Comparison of ENCODE assay signal across 20 cellular contexts in the genomic region with DNA sequence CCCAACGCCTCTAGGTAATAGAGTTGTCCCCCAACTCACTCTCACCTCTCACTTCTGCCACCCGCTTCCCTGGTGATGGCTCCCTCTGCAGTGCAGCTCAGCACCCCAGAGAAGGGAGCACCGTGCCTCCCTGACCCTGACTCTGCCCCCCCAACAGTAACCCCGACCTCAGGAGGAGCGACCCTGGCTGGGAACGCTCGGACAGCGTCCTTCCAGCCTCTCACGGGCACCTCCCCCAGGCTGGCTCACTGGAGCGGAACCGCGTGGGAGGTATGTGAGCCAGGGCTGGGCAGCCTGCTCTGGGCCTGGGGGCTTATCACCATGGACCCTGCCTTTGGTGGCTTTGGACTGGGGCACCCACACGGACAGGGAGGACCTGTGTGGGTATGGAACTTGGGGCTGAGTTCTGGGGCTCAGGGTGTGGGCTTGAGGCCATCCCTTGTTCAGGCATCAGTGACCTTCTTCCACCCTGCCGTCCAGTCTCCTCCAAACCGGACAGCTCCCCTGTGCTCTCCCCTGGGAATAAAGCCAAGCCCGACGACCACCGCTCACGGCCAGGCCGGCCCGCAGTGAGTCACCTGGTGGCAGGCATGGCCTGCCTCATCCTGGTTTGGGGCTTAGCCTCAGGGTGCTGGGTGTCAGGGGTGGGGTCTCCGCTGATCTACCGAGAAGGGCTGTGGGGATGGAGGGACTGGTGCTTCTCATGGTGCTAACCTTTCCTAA. TPM values are rescaled to one million over a fixed set of nuclear protein-coding genes. Genes with fewer than 3 reads are reported as not detected.
DNase-seq lines count a peak whose midpoint lies in the region; TF ChIP-seq lines count a peak whose summit lies in the region.
"Had no signal": no experiment of that assay in that cellular context is flagged by ENCODE, and none has a peak within 500 bp of the region (broad histone marks: within the 10 kb centered on the region; RNA-seq: fewer than 3 reads in every experiment).

No MANE protein-coding gene starts in this region.

- H3K27ac ChIP-seq in 22Rv1 = peak overlapping the region; percentile 18; the same call in 1 of the 2 replicates
- peak overlapping the region; percentile 11; the same call in 1 of the 2 replicates for H3K27ac ChIP-seq in OCI-LY3 (ENCODE audit: low read length)
- H3K27ac ChIP-seq: BLaER1 had no signal

- H3K36me3 ChIP-seq in OCI-LY3 (replicated peaks; ENCODE audit: low read depth, low read length) = peaks cover 7% of the 10 kb centered on the region

- H3K9me3 ChIP-seq in OCI-LY3 (ENCODE audit: insufficient read depth, low read length) = no peaks in the 10 kb centered on the region
- H3K9me3 ChIP-seq: BLaER1 had no signal

- no peaks in the 10 kb centered on the region for H4K20me1 ChIP-seq in OCI-LY3 (ENCODE audit: insufficient read depth, low read length)
- H4K20me1 ChIP-seq: BLaER1 had no signal

- peaks cover 14% of the 10 kb centered on the region for H3K4me1 ChIP-seq in OCI-LY3 (ENCODE audit: low read length)

- H3K4me1 Mint-ChIP-seq in glutamatergic neuron (ENCODE audit: low read depth, unreplicated experiment) = peaks cover 4% of the 10 kb centered on the region
- H3K4me1 Mint-ChIP-seq in mesothelial cell of epicardium = no peaks in the 10 kb centered on the region

- DNase-seq in islet precursor cell = peak; percentile 62
- no peak for DNase-seq in glutamatergic neuron
- no peak for DNase-seq in NCI-H1694 treated with DMSO at 0.1 percent for 48 hours (lab: John Stamatoyannopoulos, UW)
- DNase-seq in mesothelial cell of epicardium (ENCODE audit: low spot score in 2 of 2, unreplicated experiment in 2 of 2) = no peak
- DNase-seq: GDM1; GOT3; Kasumi-1; NCI-H1105; NCI-H1694; NCI-H2107; NCI-H69; NK-92 treated with Interleukin-12 subunit alpha and Interleukin-12 subunit beta, amount 100 ng/mL, for 24 hours; OCI-M1; RPMI8226; SW 1271 had no signal

- H3K4me3 ChIP-seq in OCI-LY3 (ENCODE audit: low read length) = no peak overlapping the region; the same call in 1 of the 2 replicates
- H3K4me3 ChIP-seq: BLaER1 had no signal

- peak overlapping the region; percentile 10; the same call in 1 of the 2 replicates for H3K9ac ChIP-seq in OCI-LY3 (ENCODE audit: low read length)
- H3K9ac ChIP-seq: BLaER1 had no signal

- H3K4me2 ChIP-seq in OCI-LY3 (ENCODE audit: low read length) = peak overlapping the region; percentile 53; the same call in 1 of the 2 replicates
- H3K4me2 ChIP-seq: BLaER1 had no signal

- no peak overlapping the region for H3K4me3 Mint-ChIP-seq in glutamatergic neuron (ENCODE audit: unreplicated experiment)
- H3K4me3 Mint-ChIP-seq in mesothelial cell of epicardium = no peak overlapping the region
- H3K4me3 Mint-ChIP-seq: CD8-positive, alpha-beta memory T cell had no signal

- H3K27ac Mint-ChIP-seq in glutamatergic neuron (ENCODE audit: unreplicated experiment) = no peak overlapping the region
- no peak overlapping the region for H3K27ac Mint-ChIP-seq in mesothelial cell of epicardium
- H3K27ac Mint-ChIP-seq: CD8-positive, alpha-beta memory T cell had no signal

- no peaks in the 10 kb centered on the region for H3K79me2 ChIP-seq in OCI-LY3 (ENCODE audit: low read length)

- H3K27me3 ChIP-seq in OCI-LY3 (ENCODE audit: low read depth, low read length) = no peaks in the 10 kb centered on the region
- H3K27me3 ChIP-seq: BLaER1 had no signal

- H2AFZ ChIP-seq in OCI-LY3 (ENCODE audit: low read depth, low read length) = no peak overlapping the region

- peaks cover 3% of the 10 kb centered on the region for H3K9me3 Mint-ChIP-seq in glutamatergic neuron (ENCODE audit: unreplicated experiment)
- H3K9me3 Mint-ChIP-seq in mesothelial cell of epicardium = no peaks in the 10 kb centered on the region
- H3K9me3 Mint-ChIP-seq: CD8-positive, alpha-beta memory T cell had no signal

- H3K27me3 Mint-ChIP-seq in glutamatergic neuron (ENCODE audit: unreplicated experiment) (peaks cover 7% of the 10 kb centered on the region), mesothelial cell of epicardium (ENCODE audit: low read depth) (no peaks in the 10 kb centered on the region)

- H3K36me3 Mint-ChIP-seq in glutamatergic neuron (ENCODE audit: unreplicated experiment) (no peaks in the 10 kb centered on the region), mesothelial cell of epicardium (peaks cover 11% of the 10 kb centered on the region)

- TF ChIP-seq CTCF in 22Rv1 (IDR thresholded peaks at IDR 0.05) (no peak), OCI-LY3 (IDR thresholded peaks at IDR 0.05; ENCODE audit: low read depth, low read length) (no peak), glutamatergic neuron (IDR thresholded peaks at IDR 0.05; ENCODE audit: partially characterized antibody, unreplicated experiment) (no peak), mesothelial cell of epicardium (IDR thresholded peaks at IDR 0.05; ENCODE audit: unreplicated experiment) (no peak)

RNA-seq across cellular contexts. Expression of a gene that starts 6.7 kb away (rescaled TPM):
- total RNA-seq in glutamatergic neuron (ENCODE audit: unreplicated experiment) (11.1 TPM), mesothelial cell of epicardium (8.6 to 9.3 TPM (median 9.2 TPM) in 3 replicates)
- total RNA-seq: SK-MEL-5 had no signal

RNA-seq across cellular contexts. Expression of a gene that starts 10.2 kb away (rescaled TPM):
- total RNA-seq in glutamatergic neuron (ENCODE audit: unreplicated experiment) (0.69 TPM), mesothelial cell of epicardium (1.5 to 1.9 TPM (median 1.7 TPM) in 3 replicates)

RNA-seq across cellular contexts. Expression of a gene that starts 39.4 kb away (rescaled TPM):
- total RNA-seq in glutamatergic neuron (ENCODE audit: unreplicated experiment) = 0.47 TPM
- total RNA-seq in mesothelial cell of epicardium = not detected in 3 replicates
- total RNA-seq: CD8-positive, alpha-beta memory T cell; SK-MEL-5 had no signal

RNA-seq across cellular contexts. Expression of a gene that starts 47.2 kb away (rescaled TPM):
- 72.2 TPM for total RNA-seq in glutamatergic neuron (ENCODE audit: unreplicated experiment)
- total RNA-seq in mesothelial cell of epicardium = 52.5 to 54.2 TPM (median 53.9 TPM) in 3 replicates

RNA-seq across cellular contexts. Expression of a gene that starts 47.4 kb away (rescaled TPM):
- 96.1 TPM for total RNA-seq in glutamatergic neuron (ENCODE audit: unreplicated experiment)
- total RNA-seq in mesothelial cell of epicardium = 72.3 to 74.6 TPM (median 73.1 TPM) in 3 replicates
